Comparison of ENCODE assay signal across 2 cellular contexts in genomic region chr13:113077953-113078894, GRCh38.
TF ChIP-seq lines count a peak whose summit lies in the region.

No MANE protein-coding gene starts in this region.

TF ChIP-seq in IMR-90, 13 proteins besides CTCF, POLR2A, EP300 and RAD21 (continued from another document):
- TF ChIP-seq BHLHE40 (IDR thresholded peaks at IDR 0.05; ENCODE audit: low read depth, low read length) = no peak
- TF ChIP-seq MAFK (IDR thresholded peaks at IDR 0.05; ENCODE audit: low read depth, low read length) = no peak
TF ChIP-seq in IMR-90: peak in this region for 0.

TF ChIP-seq in SK-N-SH, 30 proteins besides CTCF, POLR2A, EP300 and RAD21 (continued from another document):
- TF ChIP-seq REST (IDR thresholded peaks at IDR 0.05; ENCODE audit: low read depth, low read length) = no peak
- TF ChIP-seq RXRA (IDR thresholded peaks at IDR 0.05; ENCODE audit: borderline replicate concordance, low read depth) = no peak
- TF ChIP-seq ELF1 (IDR thresholded peaks at IDR 0.05) = no peak
- no peak for TF ChIP-seq TAF1 (IDR thresholded peaks at IDR 0.05; ENCODE audit: borderline replicate concordance, low read depth, low read length)
- TF ChIP-seq MAX (IDR thresholded peaks at IDR 0.05; ENCODE audit: low read depth) = no peak
- no peak for TF ChIP-seq RCOR1 (IDR thresholded peaks at IDR 0.05; ENCODE audit: low read length)
- no peak for TF ChIP-seq TEAD4 (IDR thresholded peaks at IDR 0.05; ENCODE audit: borderline replicate concordance, insufficient read depth)
- TF ChIP-seq FOXM1 (IDR thresholded peaks at IDR 0.05; ENCODE audit: low read depth) = no peak
- TF ChIP-seq SIN3A (IDR thresholded peaks at IDR 0.05; ENCODE audit: borderline replicate concordance, low read depth, low read length) = no peak
- no peak for TF ChIP-seq FOXJ3 (CRISPR knock-in tag; IDR thresholded peaks at IDR 0.05)
- TF ChIP-seq EZH2phosphoT487 (IDR thresholded peaks at IDR 0.05; ENCODE audit: borderline replicate concordance, low read depth) = no peak
- TF ChIP-seq NRF1 (IDR thresholded peaks at IDR 0.05; ENCODE audit: low read depth, low read length) = no peak
- TF ChIP-seq JUND (IDR thresholded peaks at IDR 0.05) = no peak
